Comparison of ENCODE assay signal across 8 cellular contexts in genomic region chr11:76443254-76443935, GRCh38. TPM values are rescaled to one million over a fixed set of nuclear protein-coding genes. Genes with fewer than 3 reads are reported as not detected.
A peak's percentile ranks its signal among the peaks of the same experiment; 100 is the strongest.
DNase-seq lines count a peak whose midpoint lies in the region; ATAC-seq and TF ChIP-seq lines count a peak whose summit lies in the region.

No MANE protein-coding gene starts in this region.

- H3K9me3 Mint-ChIP-seq in CD4-positive, alpha-beta T cell = no peaks in the 10 kb centered on the region
- H3K9me3 Mint-ChIP-seq in chondrocyte (ENCODE audit: low read depth) (no peaks in the 10 kb centered on the region), naive B cell (no peaks in the 10 kb centered on the region)

- H3K4me1 Mint-ChIP-seq in CD4-positive, alpha-beta T cell (ENCODE audit: low read depth) = peaks cover 47% of the 10 kb centered on the region
- peaks cover 26% of the 10 kb centered on the region for H3K4me1 Mint-ChIP-seq in chondrocyte (ENCODE audit: low read depth)
- H3K4me1 Mint-ChIP-seq in naive B cell = peaks cover 34 to 39% (median 36%) of the 10 kb centered on the region in 3 donors

- ATAC-seq in CD4-positive, alpha-beta T cell (ENCODE audit: poor library complexity) = no peak
- ATAC-seq in naive B cell (ENCODE audit: low read depth in 2 of 2) (no peak), HG02973 (IDR thresholded peaks at IDR 0.05; ENCODE audit: unreplicated experiment) (no peak), GM18520 (IDR thresholded peaks at IDR 0.05; ENCODE audit: unreplicated experiment) (no peak), HG03571 (IDR thresholded peaks at IDR 0.05; ENCODE audit: unreplicated experiment) (no peak)

- intact Hi-C loops in CD4-positive, alpha-beta T cell (cut with DNase I, micrococcal nuclease) = loop anchor here in 1 of 2 experiments (5.0 to 10.0 kb wide), 4 partner anchors 239 to 1849 kb away; partner anchors contain the start of genes POLD3 and WNT11

- H3K27ac ChIP-seq in CD4-positive, alpha-beta T cell (ENCODE audit: low read depth, low read length) = no peak overlapping the region

- H3K27me3 Mint-ChIP-seq in CD4-positive, alpha-beta T cell = no peaks in the 10 kb centered on the region
- no peaks in the 10 kb centered on the region for H3K27me3 Mint-ChIP-seq in chondrocyte (ENCODE audit: low read depth)
- no peaks in the 10 kb centered on the region for H3K27me3 Mint-ChIP-seq in naive B cell

- no peaks in the 10 kb centered on the region for H3K27me3 ChIP-seq in CD4-positive, alpha-beta T cell (ENCODE audit: control insufficient read depth, insufficient read depth, low read length)

- POLR2A ChIA-PET in CD4-positive, alpha-beta T cell (lab: Charles Lee) = interaction anchor here (0.9 to 1.8 kb wide), 2 partner anchors 236 to 1551 kb away, joined by 3 to 6 read pairs; partner anchors contain the start of gene INTS4

- H3K36me3 Mint-ChIP-seq in CD4-positive, alpha-beta T cell (ENCODE audit: low read depth) = peaks cover 39% of the 10 kb centered on the region
- H3K36me3 Mint-ChIP-seq in chondrocyte (ENCODE audit: low read depth) = no peaks in the 10 kb centered on the region
- no peaks in the 10 kb centered on the region for H3K36me3 Mint-ChIP-seq in naive B cell

- CTCF ChIA-PET in CD4-positive, alpha-beta T cell (lab: Charles Lee) = interaction anchor here (0.9 kb wide), 1 partner anchor 236 kb away, joined by 3 read pairs; no protein-coding TSS in a partner anchor

- no peaks in the 10 kb centered on the region for H3K9me3 ChIP-seq in CD4-positive, alpha-beta T cell (ENCODE audit: control insufficient read depth, low read length)

- no peak for TF ChIP-seq CTCF in CD4-positive, alpha-beta T cell (IDR thresholded peaks at IDR 0.05)
- TF ChIP-seq CTCF in chondrocyte (IDR thresholded peaks at IDR 0.05) = no peak

- H3K27ac Mint-ChIP-seq in CD4-positive, alpha-beta T cell = peak overlapping the region; percentile 95
- H3K27ac Mint-ChIP-seq in chondrocyte (ENCODE audit: unreplicated experiment) = peak overlapping the region; percentile 98
- H3K27ac Mint-ChIP-seq in naive B cell = peak overlapping the region; percentile 26 to 98 (median 94)

- peak overlapping the region; percentile 94 for H3K4me3 Mint-ChIP-seq in CD4-positive, alpha-beta T cell
- peak overlapping the region; percentile 96 for H3K4me3 Mint-ChIP-seq in chondrocyte (ENCODE audit: unreplicated experiment)
- H3K4me3 Mint-ChIP-seq in naive B cell = peak overlapping the region; percentile 90 to 99 (median 96)

- peak overlapping the region; percentile 96 for H3K4me3 ChIP-seq in Jurkat, Clone E6-1 (ENCODE audit: low read length)

- no peak for DNase-seq in CD4-positive, alpha-beta T cell
- DNase-seq in Jurkat, Clone E6-1 (ENCODE audit: low read depth, low spot score) = no peak
- DNase-seq in chondrocyte (ENCODE audit: low spot score) (no peak), naive B cell (no peak), HuH-7.5 (ENCODE audit: low spot score) (no peak)

RNA-seq across cellular contexts. Expression of gene EMSY, which starts 1.4 kb away (rescaled TPM):
- 10 to 100 TPM; 20.9 to 21.8 TPM for total RNA-seq in CD4-positive, alpha-beta T cell
- polyA plus RNA-seq in Jurkat, Clone E6-1 (2012; ENCODE audit: insufficient read depth, insufficient read length) = 22.6 TPM
- 16.6 to 21.9 TPM (median 17.1 TPM) in 3 replicates for total RNA-seq in chondrocyte
- 10 to 100 TPM; 15.0 to 26.8 (median 22.2) TPM for polyA plus RNA-seq in naive B cell (ENCODE audit: low read depth in 6 of 6)
